16 cellular contexts compared by ENCODE assay signal in genomic region chr4:89123418-89123817, GRCh38. TPM values are rescaled to one million over a fixed set of nuclear protein-coding genes. Genes with fewer than 3 reads are reported as not detected.
DNase-seq lines count a peak whose midpoint lies in the region; ATAC-seq, FAIRE-seq and TF ChIP-seq lines count a peak whose summit lies in the region.
"Had no signal": no experiment of that assay in that cellular context is flagged by ENCODE, and none has a peak within 500 bp of the region (broad histone marks: within the 10 kb centered on the region; RNA-seq: fewer than 3 reads in every experiment).

No MANE protein-coding gene starts in this region.

- TF ChIP-seq EP300 in A549 (IDR thresholded peaks at IDR 0.05): no peak

- 18% methylated on average over 6 of the region's 6 CpGs for WGBS in A549 (ENCODE audit: missing lambda C conversion rate)
- WGBS in mesodermal cell (ENCODE audit: insufficient coverage in 2 of 2), 2 experiments: 79 to 90% methylated on average over 6 of the region's 6 CpGs

- ATAC-seq in A549 (peak; percentile 57 to 70; a peak in 5 of 6 replicates), PC-3 (peak; percentile 83), GM21737 (IDR thresholded peaks at IDR 0.05; ENCODE audit: unreplicated experiment) (no peak)

- H3K4me1 ChIP-seq in A549 (peaks cover 78% of the 10 kb centered on the region), PC-3 (ENCODE audit: insufficient read depth, low read length) (peaks cover 27% of the 10 kb centered on the region), mesodermal cell (ENCODE audit: control insufficient read depth, insufficient read depth, low read length, poor library complexity, severe bottlenecking) (peaks cover 27% of the 10 kb centered on the region)

- no peaks in the 10 kb centered on the region for H3K79me2 ChIP-seq in PC-3 (ENCODE audit: low read length)

- H3K4me3 ChIP-seq in A549 (no peak overlapping the region), PC-3 (ENCODE audit: low read length) (no peak overlapping the region; the same call in 1 of the 2 replicates), mesodermal cell (ENCODE audit: extremely low read depth, insufficient read depth, low read length, poor library complexity, severe bottlenecking) (no peak overlapping the region)
- H3K4me3 ChIP-seq: thyroid gland had no signal

- H3K36me3 ChIP-seq in PC-3 (ENCODE audit: low read depth, low read length) (no peaks in the 10 kb centered on the region), mesodermal cell (ENCODE audit: control insufficient read depth, insufficient read depth, low read length) (no peaks in the 10 kb centered on the region)
- H3K36me3 ChIP-seq: thyroid gland had no signal

- no peaks in the 10 kb centered on the region for H3K27me3 ChIP-seq in PC-3 (ENCODE audit: low read length)
- H3K27me3 ChIP-seq: thyroid gland had no signal

- BruUV-seq in PC-3 (replicated peaks; lab: Mats Ljungman, UMichigan): no TSS peak

- no peak for FAIRE-seq in A549 (lab: Jason Lieb, UNC)

- no peaks in the 10 kb centered on the region for H3K9me3 ChIP-seq in A549
- no peaks in the 10 kb centered on the region for H3K9me3 ChIP-seq in PC-3 (ENCODE audit: low read length)
- H3K9me3 ChIP-seq in mesodermal cell (ENCODE audit: control insufficient read depth, low read length): no peaks in the 10 kb centered on the region
- H3K9me3 ChIP-seq: thyroid gland had no signal

- no peak for TF ChIP-seq RAD21 in A549 (conservative IDR thresholded peaks at IDR 0.05 in 1 of 2, IDR thresholded peaks at IDR 0.05 in 1 of 2)

- H3F3A ChIP-seq in PC-3 (ENCODE audit: low read length, unreplicated experiment): no peaks in the 10 kb centered on the region

- CTCF ChIA-PET in A549 (lab: Yijun Ruan, JAX): interaction anchor here (0.6 to 1.3 kb wide), 2 partner anchors 18 to 169 kb away, joined by 3 read pairs; no protein-coding TSS in a partner anchor
- CTCF ChIA-PET in PC-3 (lab: Charles Lee): no interaction called here

- H3K4me2 ChIP-seq in A549: peak overlapping the region; percentile 70
- peak overlapping the region; percentile 50 for H3K4me2 ChIP-seq in PC-3 (ENCODE audit: low read length)

- POLR2A ChIA-PET in A549 (lab: Yijun Ruan, JAX) (interaction anchor here (1.2 to 1.3 kb wide), 2 partner anchors 12 kb away, joined by 3 to 4 read pairs; no protein-coding TSS in a partner anchor), PC-3 (lab: Charles Lee; ENCODE audit: unreplicated experiment) (no interaction called here)

- in situ Hi-C loops in GM13977 (cut with MboI; ENCODE audit: low pct_unique_long_range_greater_than_20kb, low sequenced_read_pairs, unreplicated experiment): no loop called here

- H3K9me2 ChIP-seq in PC-3 (replicated peaks; ENCODE audit: low read length): no peaks in the 10 kb centered on the region

- TF ChIP-seq POLR2A in A549 (IDR thresholded peaks at IDR 0.05; ENCODE audit: low read length): no peak

- H3K27ac ChIP-seq in A549: peak overlapping the region; percentile 86 to 87
- H3K27ac ChIP-seq in PC-3 (ENCODE audit: low read length): peak overlapping the region; percentile 34
- H3K27ac ChIP-seq in mesodermal cell (ENCODE audit: low read depth, low read length, severe bottlenecking): peak overlapping the region; percentile 3
- H3K27ac ChIP-seq: thyroid gland had no signal

- DNase-seq in A549 (ENCODE audit: low read depth in 1 of 2, low spot score in 1 of 2) (peak in 1 of 2 experiments; percentile 77), PC-3 (peak; percentile 70), epidermal melanocyte (ENCODE audit: insufficient read length, low spot score) (peak; percentile 33), cerebellum (ENCODE audit: low spot score) (no peak), SK-N-DZ (ENCODE audit: low spot score) (no peak), GM13977 (ENCODE audit: low spot score) (no peak)
- DNase-seq: activated CD4-positive, alpha-beta T cell treated with anti-CD3 and anti-CD28 coated beads for 48 hours; anterior cingulate cortex; CD8-positive, alpha-beta memory T cell; effector CD8-positive, alpha-beta T cell; glutamatergic neuron; NCI-H2171; stimulated activated CD4-positive, alpha-beta T cell treated with anti-CD3 and anti-CD28 coated beads, Interleukin-15, amount 100 ng/mL, for 24 hours; thyroid gland had no signal

- peak overlapping the region; percentile 24; the same call in 1 of the 2 replicates for H2AFZ ChIP-seq in PC-3 (ENCODE audit: low read length)

- H4K20me1 ChIP-seq in PC-3 (ENCODE audit: low read length): no peaks in the 10 kb centered on the region

- intact Hi-C loops in PC-3 (cut with micrococcal nuclease): no loop called here

- no peak overlapping the region for H3K9ac ChIP-seq in PC-3 (ENCODE audit: low read length)

- TF ChIP-seq CTCF in A549 (IDR thresholded peaks at IDR 0.05) (no peak), PC-3 (conservative IDR thresholded peaks at IDR 0.05; ENCODE audit: low read depth, low read length) (no peak), GM13977 (IDR thresholded peaks at IDR 0.05; ENCODE audit: extremely low read depth, insufficient read depth, missing control alignments) (no peak)

TF ChIP-seq in A549, 52 proteins besides CTCF, POLR2A, EP300 and RAD21:
- no peak for TF ChIP-seq FOSL2 (IDR thresholded peaks at IDR 0.05)
- peak; percentile 73 for TF ChIP-seq FOSL2 (CRISPR knock-in tag; IDR thresholded peaks at IDR 0.05)
- TF ChIP-seq SREBF2 (IDR thresholded peaks at IDR 0.05): no peak
- TF ChIP-seq SMC3 (IDR thresholded peaks at IDR 0.05): 0 out of 3 replicates have a peak, but pooled peaks have one; percentile 9
- TF ChIP-seq MAFK (IDR thresholded peaks at IDR 0.05; ENCODE audit: partially characterized antibody): peak; percentile 84
- TF ChIP-seq GATA3 (IDR thresholded peaks at IDR 0.05; ENCODE audit: borderline replicate concordance): peak; percentile 36; the same call in 1 of the 2 replicates
- peak in 1 of 2 experiments; percentile 26; a peak in 1 of 4 replicates for TF ChIP-seq CEBPB (IDR thresholded peaks at IDR 0.05)
- TF ChIP-seq HOXA7 (CRISPR knock-in tag; IDR thresholded peaks at IDR 0.05): no peak

RNA-seq across cellular contexts. Expression of gene TIGD2, which starts 12.1 kb away (rescaled TPM):
- polyA plus RNA-seq in A549 (2011; rRNA removed) (8.8 and 10.7 TPM in 2 replicates), A549 (2017; fragmentation: RNase III; extraction: RNeasy Plus Mini Kit Qiagen cat#74134 plus additional on column Dnase treatment) (6.6 to 7.5 TPM (median 7.2 TPM) in 3 replicates)
- polyA plus RNA-seq in A549 (2012; cell fraction: cytosol; rRNA removed): 2.0 and 2.1 TPM in 2 replicates
- polyA plus RNA-seq in A549 (2012; cell fraction: nucleus; rRNA removed): 1.1 and 1.6 TPM in 2 replicates
- 4.6 and 5.1 TPM in 2 replicates for polyA minus RNA-seq in A549 (2011; rRNA and poly(A)+ RNA removed)
- total RNA-seq in PC-3 (2014; rRNA removed) (4.2 and 5.4 TPM in 2 replicates), cerebellum (10.6 TPM)
- 5.1 TPM for polyA plus RNA-seq in mesodermal cell (2013, experiment 1 of 2)
- polyA plus RNA-seq in mesodermal cell (2013, experiment 2 of 2): 6.5 TPM
- polyA plus RNA-seq in SK-N-DZ (2014; cell fraction: cytosol; rRNA removed): 6.2 and 7.1 TPM in 2 replicates
- 3.1 and 3.4 TPM in 2 replicates for polyA plus RNA-seq in SK-N-DZ (2014; cell fraction: nucleus; rRNA removed)

Comparison
In these comparisons a context has a peak if more than half of its experiments do, and no peak if none do; other contexts are left out.
1. DNase-seq: peak in PC-3 (single experiment) and epidermal melanocyte (single experiment); none in cerebellum (single experiment), SK-N-DZ (single experiment) and GM13977 (single experiment).
2. H3K27ac ChIP-seq: peak in every context shown above with its lines; median percentile 86 in A549; 34 in PC-3; 3 in mesodermal cell.